16 cellular contexts compared by ENCODE assay signal in genomic region chr19:47470447-47471195, GRCh38. TPM values are rescaled to one million over a fixed set of nuclear protein-coding genes. Genes with fewer than 3 reads are reported as not detected.
A peak's percentile ranks its signal among the peaks of the same experiment; 100 is the strongest.
DNase-seq lines count a peak whose midpoint lies in the region; ATAC-seq, FAIRE-seq and TF ChIP-seq lines count a peak whose summit lies in the region.
"Had no signal": no experiment of that assay in that cellular context is flagged by ENCODE, and none has a peak within 500 bp of the region (broad histone marks: within the 10 kb centered on the region; RNA-seq: fewer than 3 reads in every experiment).

No MANE protein-coding gene starts in this region.

- H3K4ac ChIP-seq in H1 (replicated peaks; ENCODE audit: insufficient read length, low read depth, low read length): no peak overlapping the region

- H2BK5ac ChIP-seq in H1 (ENCODE audit: low read depth, low read length): no peak overlapping the region

- WGBS in H1 (ENCODE audit: extremely low coverage in 1 of 2, insufficient coverage in 1 of 2, insufficient read length in 1 of 2, insufficient replicate concordance in 2 of 2, low coverage in 1 of 2, low lambda C conversion rate in 2 of 2, missing lambda C conversion rate in 1 of 2), 2 experiments: 57% methylated on average over 11 of the region's 13 CpGs; no CpG with 5 or more reads in 1 of the 2 experiments

- 0 out of 2 replicates have a peak, but pooled peaks cover 2% of the 10 kb centered on the region for H3K4me1 ChIP-seq in BE2C
- no peaks in the 10 kb centered on the region for H3K4me1 ChIP-seq in HEK293 (ENCODE audit: control insufficient read depth, insufficient read depth, low read length)
- peaks cover 4 to 33% (median 18%) of the 10 kb centered on the region in 4 experiments for H3K4me1 ChIP-seq in H1 (replicated peaks in 1 of 4; ENCODE audit: control insufficient read depth in 3 of 4, insufficient read depth in 4 of 4, low read length in 3 of 4)

- CTCF ChIA-PET in HEK293 (lab: Yijun Ruan, JAX) (interaction anchor here (0.5 to 1.1 kb wide), 4 partner anchors 32 to 324 kb away, joined by 3 to 6 read pairs (median 4); no protein-coding TSS in a partner anchor), H1 (lab: Charles Lee; ENCODE audit: partially characterized antibody) (interaction anchor here (0.6 to 11.5 kb wide), 2 partner anchors 13 to 35 kb away, joined by 3 to 80 read pairs; no protein-coding TSS in a partner anchor)

- no peak for ATAC-seq in GM18858 (IDR thresholded peaks at IDR 0.05; ENCODE audit: unreplicated experiment)
- no peak for ATAC-seq in GM18867 (IDR thresholded peaks at IDR 0.05; ENCODE audit: unreplicated experiment)

- H3K27ac ChIP-seq in HEK293 (ENCODE audit: extremely low read depth, low read depth, low read length): no peak overlapping the region
- H3K27ac ChIP-seq in H1 (ENCODE audit: low read depth, low read length): no peak overlapping the region
- H3K27ac ChIP-seq: BLaER1 had no signal

- H3K36me3 ChIP-seq in BE2C: no peaks in the 10 kb centered on the region
- no peaks in the 10 kb centered on the region for H3K36me3 ChIP-seq in HEK293 (ENCODE audit: control insufficient read depth in 2 of 2, insufficient read depth in 1 of 2, low read length in 2 of 2)
- H3K36me3 ChIP-seq in H1 (ENCODE audit: control insufficient read depth in 2 of 4, insufficient read depth in 4 of 4, low read length in 3 of 4): 0 out of 8 replicates have a peak, but pooled peaks cover 0 to 2% (median under 1%) of the 10 kb centered on the region in 4 experiments
- H3K36me3 ChIP-seq: BLaER1 had no signal

- peak overlapping the region; percentile 65 to 83 for H3K4me2 ChIP-seq in H1 (ENCODE audit: insufficient read depth in 1 of 2, low read depth in 2 of 2, low read length in 2 of 2)

- DNase-seq in BE2C: no peak
- DNase-seq in H1 (ENCODE audit: low read depth in 1 of 2, low spot score in 2 of 2): no peak
- DNase-seq in occipital lobe (lab: John Stamatoyannopoulos, UW): no peak
- no peak for DNase-seq in GOT3 (lab: John Stamatoyannopoulos, UW)
- DNase-seq: activated CD4-positive, alpha-beta memory T cell treated with anti-CD3 and anti-CD28 coated beads, Interleukin-2, amount 10 ng/mL, durations not matched to agents 7 days and 5 days; NCI-H1048; NCI-H2227 treated with DMSO at 0.1 percent for 48 hours had no signal

- H3K27me3 Mint-ChIP-seq in nephron (ENCODE audit: low read depth): peaks cover 78% of the 10 kb centered on the region

- H3K23ac ChIP-seq in H1 (ENCODE audit: insufficient read length): no peak overlapping the region

- H3K9me3 ChIP-seq in BE2C: no peaks in the 10 kb centered on the region
- no peaks in the 10 kb centered on the region for H3K9me3 ChIP-seq in HEK293 (ENCODE audit: control insufficient read depth, insufficient read depth, low read depth, low read length)
- no peaks in the 10 kb centered on the region for H3K9me3 ChIP-seq in H1 (ENCODE audit: insufficient read depth in 2 of 2, low read depth in 1 of 2, low read length in 1 of 2)
- H3K9me3 ChIP-seq: BLaER1 had no signal

- H2BK12ac ChIP-seq in H1 (ENCODE audit: low read depth, low read length): 0 out of 2 replicates have a peak overlapping the region, but pooled peaks have one; percentile 50

- no peak overlapping the region for H2BK120ac ChIP-seq in H1 (replicated peaks; ENCODE audit: low read depth, low read length)

- H3K9me3 Mint-ChIP-seq in nephron: no peaks in the 10 kb centered on the region
- H3K9me3 Mint-ChIP-seq: activated CD4-positive, alpha-beta memory T cell treated with anti-CD3 and anti-CD28 coated beads, Interleukin-2, amount 10 ng/mL, durations not matched to agents 7 days and 5 days; activated T-helper 2 cell treated with anti-CD3 and anti-CD28 coated beads, Interferon-gamma antibody, Interleukin-2, Interleukin-4, amounts not matched to agents 10 μg/mL and 5 μg/mL and 100 μg/mL, durations not matched to agents 14 hours and 24 hours and 36 hours; dendritic cell treated with granulocyte-macrophage colony-stimulating factor and Interleukin-4, amounts not matched to agents 40 ng/mL and 50 ng/mL, for 4 days; stimulated activated memory B cell treated with anti-CD40 and anti-IgM and Interleukin-4, amounts not matched to agents 10 μg/mL and 1 μg/mL and 100 μg/mL, for 72 hours had no signal

- H4K5ac ChIP-seq in H1 (ENCODE audit: insufficient read length, low read depth, low read length): no peak overlapping the region

- peaks cover 14% of the 10 kb centered on the region for H3K27me3 ChIP-seq in BE2C
- H3K27me3 ChIP-seq in H1 (replicated peaks in 1 of 4; ENCODE audit: control insufficient read depth in 3 of 4, extremely low read depth in 1 of 4, insufficient read depth in 3 of 4, low read length in 3 of 4): peaks cover 0 to 5% (median 3%) of the 10 kb centered on the region in 4 experiments; a peak in 3 of 7 replicates

- H2AK5ac ChIP-seq in H1 (ENCODE audit: low read depth, low read length): 0 out of 2 replicates have a peak overlapping the region, but pooled peaks have one; percentile 60

- TF ChIP-seq RAD21 in H1 (IDR thresholded peaks at IDR 0.05 in 1 of 2, conservative IDR thresholded peaks at IDR 0.05 in 1 of 2; ENCODE audit: low read depth in 2 of 2, low read length in 2 of 2): no peak

- H3K36me3 Mint-ChIP-seq in nephron (ENCODE audit: low read depth): peaks cover 3% of the 10 kb centered on the region

- H4K20me1 ChIP-seq in H1 (replicated peaks in 1 of 2; ENCODE audit: control insufficient read depth in 1 of 2, insufficient read depth in 2 of 2, low read length in 2 of 2): no peaks in the 10 kb centered on the region

- H3K27ac Mint-ChIP-seq in nephron: no peak overlapping the region
- H3K27ac Mint-ChIP-seq: activated CD4-positive, alpha-beta memory T cell treated with anti-CD3 and anti-CD28 coated beads, Interleukin-2, amount 10 ng/mL, durations not matched to agents 7 days and 5 days; activated T-helper 2 cell treated with anti-CD3 and anti-CD28 coated beads, Interferon-gamma antibody, Interleukin-2, Interleukin-4, amounts not matched to agents 10 μg/mL and 5 μg/mL and 100 μg/mL, durations not matched to agents 14 hours and 24 hours and 36 hours; dendritic cell treated with granulocyte-macrophage colony-stimulating factor and Interleukin-4, amounts not matched to agents 40 ng/mL and 50 ng/mL, for 4 days; stimulated activated memory B cell treated with anti-CD40 and anti-IgM and Interleukin-4, amounts not matched to agents 10 μg/mL and 1 μg/mL and 100 μg/mL, for 72 hours had no signal

- no peak overlapping the region for H3K14ac ChIP-seq in H1 (ENCODE audit: insufficient read length)

- H3K23me2 ChIP-seq in H1 (ENCODE audit: low read depth, low read length): peaks cover 7% of the 10 kb centered on the region; the same call in 1 of the 2 replicates

- no peak for FAIRE-seq in H1 (lab: Jason Lieb, UNC)
- FAIRE-seq: TTC549 had no signal

- TF ChIP-seq CTCF in BE2C (IDR thresholded peaks at IDR 0.05; ENCODE audit: low read depth, low read length) (no peak), HEK293 (tag by site-specific recombination; IDR thresholded peaks at IDR 0.05) (no peak), H1 (IDR thresholded peaks at IDR 0.05; ENCODE audit: control extremely low read depth in 1 of 3, insufficient read depth in 1 of 3, low read depth in 1 of 3, low read length in 3 of 3) (no peak), nephron (IDR thresholded peaks at IDR 0.05; ENCODE audit: unreplicated experiment in 3 of 3) (no peak)

- H4K8ac ChIP-seq in H1 (ENCODE audit: extremely low read depth, insufficient read depth, low read length): no peak overlapping the region

- H3K79me1 ChIP-seq in H1 (ENCODE audit: low read depth, low read length): no peaks in the 10 kb centered on the region

- H2AFZ ChIP-seq in H1 (ENCODE audit: low read length): no peak overlapping the region

- H3K4me3 Mint-ChIP-seq in nephron: peak overlapping the region; percentile 60 to 76 (median 72)
- H3K4me3 Mint-ChIP-seq: activated CD4-positive, alpha-beta memory T cell treated with anti-CD3 and anti-CD28 coated beads, Interleukin-2, amount 10 ng/mL, durations not matched to agents 7 days and 5 days; dendritic cell treated with granulocyte-macrophage colony-stimulating factor and Interleukin-4, amounts not matched to agents 40 ng/mL and 50 ng/mL, for 4 days; stimulated activated memory B cell treated with anti-CD40 and anti-IgM and Interleukin-4, amounts not matched to agents 10 μg/mL and 1 μg/mL and 100 μg/mL, for 72 hours had no signal

- no peaks in the 10 kb centered on the region for H3K79me2 ChIP-seq in H1 (ENCODE audit: control insufficient read depth in 1 of 2, insufficient read depth in 2 of 2, low read length in 2 of 2)

- no peak overlapping the region for H2BK15ac ChIP-seq in H1 (ENCODE audit: low read length)

- H3K9ac ChIP-seq in H1 (replicated peaks in 1 of 4; ENCODE audit: extremely low read depth in 1 of 4, low read depth in 3 of 4, low read length in 3 of 4): peak overlapping the region in 1 of 4 experiments; percentile 44; a peak in 2 of 7 replicates
- H3K9ac ChIP-seq: BLaER1 had no signal

- no peak overlapping the region for H3K56ac ChIP-seq in H1 (replicated peaks; ENCODE audit: insufficient read length, low read depth, low read length)

- TF ChIP-seq POLR2A in H1 (IDR thresholded peaks at IDR 0.05; ENCODE audit: control extremely low read depth in 1 of 2, low read depth in 2 of 2, low read length in 2 of 2): no peak

- TF ChIP-seq EP300 in H1 (IDR thresholded peaks at IDR 0.05; ENCODE audit: borderline replicate concordance in 1 of 2, low read depth in 2 of 2, low read length in 2 of 2): no peak

- H4K91ac ChIP-seq in H1 (replicated peaks; ENCODE audit: insufficient read length, low read length): no peak overlapping the region

- peak overlapping the region; percentile 57 for H3K4me3 ChIP-seq in BE2C (ENCODE audit: low read depth, low read length)
- no peak overlapping the region for H3K4me3 ChIP-seq in HEK293 (ENCODE audit: low read depth, low read length)
- H3K4me3 ChIP-seq in H1 (ENCODE audit: extremely low read depth in 1 of 4, insufficient read depth in 2 of 4, low read depth in 3 of 4, low read length in 4 of 4): peak overlapping the region; percentile 61 to 86 (median 68); a peak in 5 of 8 replicates
- H3K4me3 ChIP-seq: BLaER1 had no signal

- POLR2A ChIA-PET in HEK293 (lab: Yijun Ruan, JAX) (interaction anchor here (2.2 kb wide), 1 partner anchor 13 kb away, joined by 7 read pairs; the partner anchor contains the start of gene KPTN), H1 (lab: Charles Lee; ENCODE audit: partially characterized antibody) (interaction anchor here (1.2 to 5.2 kb wide), 3 partner anchors 13 to 23 kb away, joined by 3 to 29 read pairs (median 8); partner anchors contain the start of gene KPTN)

- no peak overlapping the region; the same call in 1 of the 2 replicates for H3K18ac ChIP-seq in H1 (ENCODE audit: extremely low read depth, low read length)

- peaks cover 10% of the 10 kb centered on the region for H3K4me1 Mint-ChIP-seq in nephron

- H2BK20ac ChIP-seq in H1 (ENCODE audit: low read length): peak overlapping the region; percentile 72; the same call in 1 of the 2 replicates

RNA-seq across cellular contexts. Expression of gene SLC8A2, which starts 1.1 kb away (rescaled TPM):
- 1.8 TPM for polyA plus RNA-seq in BE2C (2012; ENCODE audit: insufficient read depth, insufficient read length, low read depth)
- total RNA-seq in H1 (2021; fragmentation: NEBNext Ultra II Directional; extraction: Animal tissue kit (Norgen Biotek cat#: 25700)): 7.3 and 8.3 TPM in 2 replicates
- polyA plus RNA-seq in H1 (2011; rRNA removed): 12.4 and 15.7 TPM in 2 replicates
- 9.3 TPM for polyA plus RNA-seq in H1 (2011; cell fraction: cytosol; rRNA removed)
- polyA plus RNA-seq in H1 (2011; cell fraction: nucleus; rRNA removed): 16.6 TPM
- 7.1 to 14.9 TPM (median 11.4 TPM) in 4 replicates for polyA plus RNA-seq in H1 (2012, experiment 1 of 2)
- 6.9 TPM for polyA plus RNA-seq in H1 (2012, experiment 2 of 2)
- polyA plus RNA-seq in H1 (2013, experiment 1 of 2): 6.6 TPM
- polyA plus RNA-seq in H1 (2013, experiment 2 of 2): 6.1 TPM
- polyA minus RNA-seq in H1 (2011; rRNA and poly(A)+ RNA removed): 27.9 and 30.5 TPM in 2 replicates
- 12.6 TPM for polyA minus RNA-seq in H1 (2011; cell fraction: cytosol; rRNA and poly(A)+ RNA removed)
- polyA minus RNA-seq in H1 (2011; cell fraction: nucleus; rRNA and poly(A)+ RNA removed): 9.7 TPM
- total RNA-seq in occipital lobe: 40.1 TPM
- total RNA-seq: activated CD4-positive, alpha-beta memory T cell treated with anti-CD3 and anti-CD28 coated beads, Interleukin-2, amount 10 ng/mL, durations not matched to agents 7 days and 5 days; activated T-helper 2 cell treated with anti-CD3 and anti-CD28 coated beads, Interferon-gamma antibody, Interleukin-2, Interleukin-4, amounts not matched to agents 10 μg/mL and 5 μg/mL and 100 μg/mL, durations not matched to agents 14 hours and 24 hours and 36 hours had no signal

RNA-seq across cellular contexts. Expression of gene KPTN, which starts 13.4 kb away (rescaled TPM):
- 27.9 TPM for polyA plus RNA-seq in BE2C (2012; ENCODE audit: insufficient read depth, insufficient read length, low read depth)
- total RNA-seq in H1 (2021; fragmentation: NEBNext Ultra II Directional; extraction: Animal tissue kit (Norgen Biotek cat#: 25700)): 23.6 and 28.0 TPM in 2 replicates
- 31.3 and 45.2 TPM in 2 replicates for polyA plus RNA-seq in H1 (2011; rRNA removed)
- 29.4 TPM for polyA plus RNA-seq in H1 (2011; cell fraction: cytosol; rRNA removed)
- 57.8 TPM for polyA plus RNA-seq in H1 (2011; cell fraction: nucleus; rRNA removed)
- polyA plus RNA-seq in H1 (2012, experiment 1 of 2): 22.6 to 33.3 TPM (median 31.1 TPM) in 4 replicates
- polyA plus RNA-seq in H1 (2012, experiment 2 of 2): 27.0 TPM
- 24.6 TPM for polyA plus RNA-seq in H1 (2013, experiment 1 of 2)
- polyA plus RNA-seq in H1 (2013, experiment 2 of 2): 23.7 TPM
- polyA minus RNA-seq in H1 (2011; rRNA and poly(A)+ RNA removed): 14.6 and 16.5 TPM in 2 replicates
- 6.9 TPM for polyA minus RNA-seq in H1 (2011; cell fraction: cytosol; rRNA and poly(A)+ RNA removed)
- polyA minus RNA-seq in H1 (2011; cell fraction: nucleus; rRNA and poly(A)+ RNA removed): 9.3 TPM
- total RNA-seq in occipital lobe: 4.2 TPM

RNA-seq across cellular contexts. Expression of gene NAPA, which starts 44.2 kb away (rescaled TPM):
- 386 TPM for polyA plus RNA-seq in BE2C (2012; ENCODE audit: insufficient read depth, insufficient read length, low read depth)
- total RNA-seq in H1 (2021; fragmentation: NEBNext Ultra II Directional; extraction: Animal tissue kit (Norgen Biotek cat#: 25700)): 58.3 and 58.5 TPM in 2 replicates
- polyA plus RNA-seq in H1 (2011; rRNA removed): 78.2 and 101 TPM in 2 replicates
- polyA plus RNA-seq in H1 (2011; cell fraction: cytosol; rRNA removed): 70.6 TPM
- polyA plus RNA-seq in H1 (2011; cell fraction: nucleus; rRNA removed): 77.1 TPM
- polyA plus RNA-seq in H1 (2012, experiment 1 of 2): 53.3 to 67.3 TPM (median 65.3 TPM) in 4 replicates
- 95.9 TPM for polyA plus RNA-seq in H1 (2012, experiment 2 of 2)
- polyA plus RNA-seq in H1 (2013, experiment 1 of 2): 52.3 TPM
- 52.2 TPM for polyA plus RNA-seq in H1 (2013, experiment 2 of 2)
- polyA minus RNA-seq in H1 (2011; rRNA and poly(A)+ RNA removed): 106 and 112 TPM in 2 replicates
- polyA minus RNA-seq in H1 (2011; cell fraction: cytosol; rRNA and poly(A)+ RNA removed): 84.4 TPM
- polyA minus RNA-seq in H1 (2011; cell fraction: nucleus; rRNA and poly(A)+ RNA removed): 38.2 TPM
- 26.8 TPM for total RNA-seq in occipital lobe

RNA-seq across cellular contexts. Expression of gene MEIS3, which starts 51.3 kb away (rescaled TPM):
- polyA plus RNA-seq in BE2C (2012; ENCODE audit: insufficient read depth, insufficient read length, low read depth): 67.1 TPM
- 27.4 and 28.2 TPM in 2 replicates for total RNA-seq in H1 (2021; fragmentation: NEBNext Ultra II Directional; extraction: Animal tissue kit (Norgen Biotek cat#: 25700))
- polyA plus RNA-seq in H1 (2011; rRNA removed): 24.5 and 34.0 TPM in 2 replicates
- polyA plus RNA-seq in H1 (2011; cell fraction: cytosol; rRNA removed): 25.2 TPM
- 40.6 TPM for polyA plus RNA-seq in H1 (2011; cell fraction: nucleus; rRNA removed)
- 21.5 to 39.7 TPM (median 35.7 TPM) in 4 replicates for polyA plus RNA-seq in H1 (2012, experiment 1 of 2)
- 30.6 TPM for polyA plus RNA-seq in H1 (2012, experiment 2 of 2)
- 36.7 TPM for polyA plus RNA-seq in H1 (2013, experiment 1 of 2)
- polyA plus RNA-seq in H1 (2013, experiment 2 of 2): 36.5 TPM
- 11.1 TPM in 2 replicates for polyA minus RNA-seq in H1 (2011; rRNA and poly(A)+ RNA removed)
- 12.3 TPM for polyA minus RNA-seq in H1 (2011; cell fraction: cytosol; rRNA and poly(A)+ RNA removed)
- polyA minus RNA-seq in H1 (2011; cell fraction: nucleus; rRNA and poly(A)+ RNA removed): 11.0 TPM
- total RNA-seq in occipital lobe: 74.6 TPM
